In the genomic region with DNA sequence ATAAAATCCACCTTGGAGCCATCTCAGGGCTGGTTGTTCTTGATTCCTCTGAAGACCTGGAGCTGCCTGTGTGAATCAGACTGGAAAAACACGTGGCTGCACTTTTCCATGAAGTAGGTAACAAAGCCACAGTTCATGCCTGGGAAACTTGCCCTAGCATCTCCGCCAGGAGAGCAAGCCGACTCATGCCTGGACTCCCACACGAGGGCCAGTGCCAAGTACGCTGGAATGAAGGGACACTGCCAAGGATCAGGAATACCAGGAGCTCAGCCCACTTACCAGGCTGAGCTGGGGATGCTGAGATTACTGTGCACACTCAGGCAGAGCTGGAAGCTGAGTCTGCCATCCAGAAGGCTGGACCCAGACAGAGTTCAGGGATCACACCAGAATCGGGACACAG, we compare ENCODE assay signal across 10 cellular contexts. TPM values are rescaled to one million over a fixed set of nuclear protein-coding genes. Genes with fewer than 3 reads are reported as not detected.
A peak's percentile ranks its signal among the peaks of the same experiment; 100 is the strongest.
DNase-seq lines count a peak whose midpoint lies in the region; ATAC-seq and TF ChIP-seq lines count a peak whose summit lies in the region.
"Had no signal": no experiment of that assay in that cellular context is flagged by ENCODE, and none has a peak within 500 bp of the region (broad histone marks: within the 10 kb centered on the region; RNA-seq: fewer than 3 reads in every experiment).

No MANE protein-coding gene starts in this region.

- peak; percentile 97 for DNase-seq in M059J (ENCODE audit: low read depth)
- DNase-seq in coronary artery (ENCODE audit: low spot score) = peak; percentile 95
- DNase-seq in kidney tubule cell (ENCODE audit: low spot score) = peak; percentile 97
- DNase-seq in tibial artery = peak; percentile 79 to 94
- no peak for DNase-seq in activated naive CD4-positive, alpha-beta T cell treated with Interleukin-2 at 50 U/mL for 16 hours
- DNase-seq in CD14-positive monocyte (ENCODE audit: low spot score) = no peak
- no peak for DNase-seq in SHP77 (lab: John Stamatoyannopoulos, UW)
- DNase-seq: activated naive CD4-positive, alpha-beta T cell treated with anti-CD3 and anti-CD28 coated beads, Interleukin-2, amount 10 ng/mL, durations not matched to agents 7 days and 5 days had no signal

- TF ChIP-seq CTCF in coronary artery (IDR thresholded peaks at IDR 0.05) = no peak
- TF ChIP-seq CTCF in tibial artery (IDR thresholded peaks at IDR 0.05) = no peak
- no peak for TF ChIP-seq CTCF in CD14-positive monocyte (IDR thresholded peaks at IDR 0.05)

- no peaks in the 10 kb centered on the region for H3K9me3 Mint-ChIP-seq in CD14-positive monocyte
- H3K9me3 Mint-ChIP-seq: activated naive CD4-positive, alpha-beta T cell treated with anti-CD3 and anti-CD28 coated beads, Interleukin-2, amount 10 ng/mL, durations not matched to agents 7 days and 5 days had no signal

- H3K9me3 ChIP-seq in tibial artery = no peaks in the 10 kb centered on the region

- no peaks in the 10 kb centered on the region for H3K36me3 ChIP-seq in tibial artery

- no peak for ATAC-seq in GM19023 (IDR thresholded peaks at IDR 0.05; ENCODE audit: unreplicated experiment)

- intact Hi-C loops in tibial artery (cut with DNase I; ENCODE audit: low total_unique reads) (no loop called here), CD14-positive monocyte (cut with micrococcal nuclease) (no loop called here)

- peaks cover 1 to 12% (median 11%) of the 10 kb centered on the region in 3 donors for H3K27me3 Mint-ChIP-seq in CD14-positive monocyte (ENCODE audit: low read depth in 3 of 3)

- H3K27me3 ChIP-seq in tibial artery = no peaks in the 10 kb centered on the region

- H3K4me3 Mint-ChIP-seq in CD14-positive monocyte = no peak overlapping the region
- H3K4me3 Mint-ChIP-seq: activated naive CD4-positive, alpha-beta T cell treated with anti-CD3 and anti-CD28 coated beads, Interleukin-2, amount 10 ng/mL, durations not matched to agents 7 days and 5 days had no signal

- peaks cover 7% of the 10 kb centered on the region for H3K4me1 Mint-ChIP-seq in CD14-positive monocyte
- H3K4me1 Mint-ChIP-seq: activated naive CD4-positive, alpha-beta T cell treated with anti-CD3 and anti-CD28 coated beads, Interleukin-2, amount 10 ng/mL, durations not matched to agents 7 days and 5 days had no signal

- H3K4me3 ChIP-seq in coronary artery (no peak overlapping the region), tibial artery (no peak overlapping the region)
- H3K4me3 ChIP-seq: SK-N-MC had no signal

- H3K27ac ChIP-seq in coronary artery (peak overlapping the region; percentile 4 to 85), tibial artery (peak overlapping the region; percentile 44 to 56)
- H3K27ac ChIP-seq: SK-N-MC had no signal

- no peaks in the 10 kb centered on the region for H3K36me3 Mint-ChIP-seq in CD14-positive monocyte
- H3K36me3 Mint-ChIP-seq: activated naive CD4-positive, alpha-beta T cell treated with anti-CD3 and anti-CD28 coated beads, Interleukin-2, amount 10 ng/mL, durations not matched to agents 7 days and 5 days had no signal

- H3K4me1 ChIP-seq in tibial artery = peaks cover 0 to 43% (median 29%) of the 10 kb centered on the region in 4 donors

- H3K27ac Mint-ChIP-seq in CD14-positive monocyte = peak overlapping the region in 1 of 7 donors; percentile 33
- H3K27ac Mint-ChIP-seq: activated naive CD4-positive, alpha-beta T cell treated with anti-CD3 and anti-CD28 coated beads, Interleukin-2, amount 10 ng/mL, durations not matched to agents 7 days and 5 days had no signal

RNA-seq across cellular contexts. Expression of a gene that starts 10.9 kb away (rescaled TPM):
- total RNA-seq in M059J (2014; rRNA removed; shearing (Covaris generic)) = 146 and 164 TPM in 2 replicates
- under 1 TPM; 0.03 TPM for polyA plus RNA-seq in CD14-positive monocyte

Comparison
In these comparisons a context has a peak if more than half of its experiments do, and no peak if none do; other contexts are left out.
1. DNase-seq: peak in M059J (single experiment), coronary artery (single experiment), kidney tubule cell (single experiment) and tibial artery (2 of 2); none in activated naive CD4-positive, alpha-beta T cell treated with Interleukin-2 at 50 U/mL for 16 hours (single experiment), CD14-positive monocyte (single experiment) and SHP77 (0 of 2).